In genomic region chr5:93532370-93532769, GRCh38 we compare ENCODE assay signal across 1 cellular context.
TF ChIP-seq lines count a peak whose summit lies in the region.

No MANE protein-coding gene starts in this region.

TF ChIP-seq in SK-N-SH, 30 proteins besides CTCF, POLR2A, EP300 and RAD21 (continued from another document):
- no peak for TF ChIP-seq PBX3 (IDR thresholded peaks at IDR 0.05)
